In genomic region chr4:6517171-6517570, GRCh38 we compare ENCODE assay signal across 30 cellular contexts. TPM values are rescaled to one million over a fixed set of nuclear protein-coding genes. Genes with fewer than 3 reads are reported as not detected.
"Had no signal": no experiment of that assay in that cellular context is flagged by ENCODE, and none has a peak within 500 bp of the region (broad histone marks: within the 10 kb centered on the region; RNA-seq: fewer than 3 reads in every experiment).

No MANE protein-coding gene starts in this region.

- ATAC-seq: activated CD8-positive, alpha-beta T cell treated with anti-CD3 and anti-CD28 coated beads for 36 hours; activated T-cell treated with anti-CD3 and anti-CD28 coated beads, Interleukin-2, amount 50 U/mL, for 72 hours; activated T-helper 17 cell treated with anti-CD3 and anti-CD28 coated beads, Interleukin-2, amount 50 U/mL, for 72 hours; PC-3 had no signal

- DNase-seq: activated CD4-positive, alpha-beta T cell treated with anti-CD3 and anti-CD28 coated beads for 1 hour; activated CD4-positive, alpha-beta T cell treated with anti-CD3 and anti-CD28 coated beads for 48 hours; activated CD4-positive, alpha-beta T cell treated with anti-CD3 and anti-CD28 coated beads, Interleukin-2, amount 50 U/mL, for 4 hours; activated CD4-positive, CD25-positive, alpha-beta regulatory T cell; activated CD8-positive, alpha-beta T cell treated with anti-CD3 and anti-CD28 coated beads for 36 hours; activated effector memory CD4-positive, alpha-beta T cell treated with anti-CD3 and anti-CD28 coated beads, Interleukin-2, amount 50 U/mL, for 16 hours; activated naive CD4-positive, alpha-beta T cell; activated naive CD8-positive, alpha-beta T cell treated with anti-CD3 and anti-CD28 coated beads, Interleukin-2, amount 10 ng/mL, durations not matched to agents 7 days and 5 days; activated T-cell treated with anti-CD3 and anti-CD28 coated beads, Interleukin-2, amount 50 U/mL, for 1 hour; activated T-cell treated with anti-CD3 and anti-CD28 coated beads, Interleukin-2, amount 50 U/mL, for 72 hours; MM.1S; MV-4-11; NCI-H1092; NCI-H1436 treated with DMSO at 0.1 percent for 48 hours; NCI-H1694 treated with DMSO at 0.1 percent for 48 hours; NCI-H2029; NCI-H345; NCI-H524 treated with DMSO at 0.1 percent for 48 hours; NK-92 treated with Interleukin-12 subunit alpha and Interleukin-12 subunit beta, amount 100 ng/mL, for 24 hours; PC-3; Peyer's patch; RPMI8226; SW 1271; T-helper 1 cell; T-helper 2 cell; T-helper 9 cell had no signal

- H3K4me2 ChIP-seq: KMS-11 had no signal

- H3K4me3 ChIP-seq: Peyer's patch had no signal

- H3K4me1 ChIP-seq: Peyer's patch had no signal

- H3K9me3 ChIP-seq: Peyer's patch had no signal

- H3K36me3 ChIP-seq: Peyer's patch had no signal

- H3K27ac ChIP-seq: KMS-11, Peyer's patch, VCaP had no signal

- H3K9ac ChIP-seq: KMS-11 had no signal

- H3K27me3 ChIP-seq: Peyer's patch had no signal

RNA-seq across cellular contexts. Expression of gene PPP2R2C, which starts 44.8 kb away (rescaled TPM):
- total RNA-seq: activated CD8-positive, alpha-beta memory T cell treated with anti-CD3 and anti-CD28 coated beads for 36 hours; activated CD8-positive, alpha-beta T cell treated with anti-CD3 and anti-CD28 coated beads for 36 hours; activated naive CD8-positive, alpha-beta T cell treated with anti-CD3 and anti-CD28 coated beads, Interleukin-2, amount 10 ng/mL, durations not matched to agents 7 days and 5 days; activated T-cell treated with anti-CD3 and anti-CD28 coated beads, Interleukin-2, amount 50 U/mL, for 72 hours; activated T-helper 17 cell treated with anti-CD3 and anti-CD28 coated beads, Interleukin-2, amount 50 U/mL, for 72 hours had no signal
